2 cellular contexts compared by ENCODE assay signal in the genomic region with DNA sequence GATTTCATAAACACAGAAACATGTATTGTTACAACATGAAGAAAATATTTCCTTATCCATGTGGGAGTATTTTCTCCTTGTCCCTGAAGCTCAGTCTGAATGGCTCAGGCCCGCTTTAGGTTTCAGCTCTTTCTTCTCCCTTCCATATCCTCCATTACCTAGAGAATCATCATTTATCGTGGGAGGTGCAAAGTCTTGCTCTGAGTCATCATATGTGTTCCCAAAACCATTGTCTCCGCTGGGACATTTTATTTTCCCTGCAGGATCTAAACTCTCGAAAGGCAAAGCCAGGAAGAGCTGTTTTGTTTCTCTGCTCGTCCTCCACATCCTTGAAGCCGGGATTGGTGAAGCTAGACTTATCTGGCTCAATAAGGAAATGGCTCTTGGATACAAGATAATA.
TF ChIP-seq lines count a peak whose summit lies in the region.

No MANE protein-coding gene starts in this region.

TF ChIP-seq in H1, 55 proteins besides CTCF, POLR2A, EP300 and RAD21:
- TF ChIP-seq, protein P1, sequence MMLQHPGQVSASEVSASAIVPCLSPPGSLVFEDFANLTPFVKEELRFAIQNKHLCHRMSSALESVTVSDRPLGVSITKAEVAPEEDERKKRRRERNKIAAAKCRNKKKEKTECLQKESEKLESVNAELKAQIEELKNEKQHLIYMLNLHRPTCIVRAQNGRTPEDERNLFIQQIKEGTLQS (IDR thresholded peaks at IDR 0.05; ENCODE audit: insufficient read depth, low read depth, low read length) = no peak
- no peak for TF ChIP-seq RXRA (IDR thresholded peaks at IDR 0.05; ENCODE audit: insufficient read depth, low read depth, low read length)
- TF ChIP-seq RBBP5 (IDR thresholded peaks at IDR 0.05; ENCODE audit: borderline replicate concordance, low read depth, low read length) = no peak
- TF ChIP-seq TBP (IDR thresholded peaks at IDR 0.05; ENCODE audit: low read depth, low read length) = no peak
- TF ChIP-seq CREB1 (IDR thresholded peaks at IDR 0.05) = no peak
- TF ChIP-seq TEAD4 (IDR thresholded peaks at IDR 0.05; ENCODE audit: low read depth, low read length) = no peak
- no peak for TF ChIP-seq KDM1A (IDR thresholded peaks at IDR 0.05; ENCODE audit: borderline replicate concordance, low read length)
- TF ChIP-seq GABPA (IDR thresholded peaks at IDR 0.05; ENCODE audit: borderline replicate concordance, insufficient read depth, low read length) = no peak
- TF ChIP-seq SIX5 (IDR thresholded peaks at IDR 0.05; ENCODE audit: low read depth, low read length) = no peak
- TF ChIP-seq SRF (IDR thresholded peaks at IDR 0.05; ENCODE audit: low read depth, low read length) = no peak
- TF ChIP-seq, protein P2, sequence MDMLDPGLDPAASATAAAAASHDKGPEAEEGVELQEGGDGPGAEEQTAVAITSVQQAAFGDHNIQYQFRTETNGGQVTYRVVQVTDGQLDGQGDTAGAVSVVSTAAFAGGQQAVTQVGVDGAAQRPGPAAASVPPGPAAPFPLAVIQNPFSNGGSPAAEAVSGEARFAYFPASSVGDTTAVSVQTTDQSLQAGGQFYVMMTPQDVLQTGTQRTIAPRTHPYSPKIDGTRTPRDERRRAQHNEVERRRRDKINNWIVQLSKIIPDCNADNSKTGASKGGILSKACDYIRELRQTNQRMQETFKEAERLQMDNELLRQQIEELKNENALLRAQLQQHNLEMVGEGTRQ (IDR thresholded peaks at IDR 0.05; ENCODE audit: low read length) = no peak
- no peak for TF ChIP-seq RFX5 (IDR thresholded peaks at IDR 0.05; ENCODE audit: borderline replicate concordance, low read depth, low read length)
- TF ChIP-seq KDM5A (IDR thresholded peaks at IDR 0.05; ENCODE audit: low read length) = no peak
- no peak for TF ChIP-seq SUZ12 (IDR thresholded peaks at IDR 0.05; ENCODE audit: low read length)

TF ChIP-seq in HepG2, 621 proteins besides CTCF, POLR2A, EP300 and RAD21:
- TF ChIP-seq GLI4 (CRISPR knock-in tag; IDR thresholded peaks at IDR 0.05; ENCODE audit: borderline replicate concordance) (no peak), RAD51 (IDR thresholded peaks at IDR 0.05; ENCODE audit: borderline replicate concordance) (no peak), PRMT3 (CRISPR knock-in tag; IDR thresholded peaks at IDR 0.05; ENCODE audit: borderline replicate concordance, low read depth) (no peak), ZNF383 (CRISPR knock-in tag; IDR thresholded peaks at IDR 0.05; ENCODE audit: borderline replicate concordance) (no peak), ZNF766 (CRISPR knock-in tag; IDR thresholded peaks at IDR 0.05; ENCODE audit: borderline replicate concordance) (no peak), KDM5B (CRISPR knock-in tag; IDR thresholded peaks at IDR 0.05; ENCODE audit: borderline replicate concordance) (no peak), ZNF12 (CRISPR knock-in tag; IDR thresholded peaks at IDR 0.05) (no peak), PPARG (CRISPR knock-in tag; conservative IDR thresholded peaks at IDR 0.05) (no peak), POLR2G (IDR thresholded peaks at IDR 0.05; ENCODE audit: low read depth, low read length) (no peak)
- TF ChIP-seq, protein P3, sequence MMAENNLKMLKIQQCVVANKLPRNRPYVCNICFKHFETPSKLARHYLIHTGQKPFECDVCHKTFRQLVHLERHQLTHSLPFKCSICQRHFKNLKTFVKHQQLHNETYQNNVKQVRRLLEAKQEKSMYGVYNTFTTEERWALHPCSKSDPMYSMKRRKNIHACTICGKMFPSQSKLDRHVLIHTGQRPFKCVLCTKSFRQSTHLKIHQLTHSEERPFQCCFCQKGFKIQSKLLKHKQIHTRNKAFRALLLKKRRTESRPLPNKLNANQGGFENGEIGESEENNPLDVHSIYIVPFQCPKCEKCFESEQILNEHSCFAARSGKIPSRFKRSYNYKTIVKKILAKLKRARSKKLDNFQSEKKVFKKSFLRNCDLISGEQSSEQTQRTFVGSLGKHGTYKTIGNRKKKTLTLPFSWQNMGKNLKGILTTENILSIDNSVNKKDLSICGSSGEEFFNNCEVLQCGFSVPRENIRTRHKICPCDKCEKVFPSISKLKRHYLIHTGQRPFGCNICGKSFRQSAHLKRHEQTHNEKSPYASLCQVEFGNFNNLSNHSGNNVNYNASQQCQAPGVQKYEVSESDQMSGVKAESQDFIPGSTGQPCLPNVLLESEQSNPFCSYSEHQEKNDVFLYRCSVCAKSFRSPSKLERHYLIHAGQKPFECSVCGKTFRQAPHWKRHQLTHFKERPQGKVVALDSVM (CRISPR knock-in tag; IDR thresholded peaks at IDR 0.05) = no peak
- TF ChIP-seq, protein P4, sequence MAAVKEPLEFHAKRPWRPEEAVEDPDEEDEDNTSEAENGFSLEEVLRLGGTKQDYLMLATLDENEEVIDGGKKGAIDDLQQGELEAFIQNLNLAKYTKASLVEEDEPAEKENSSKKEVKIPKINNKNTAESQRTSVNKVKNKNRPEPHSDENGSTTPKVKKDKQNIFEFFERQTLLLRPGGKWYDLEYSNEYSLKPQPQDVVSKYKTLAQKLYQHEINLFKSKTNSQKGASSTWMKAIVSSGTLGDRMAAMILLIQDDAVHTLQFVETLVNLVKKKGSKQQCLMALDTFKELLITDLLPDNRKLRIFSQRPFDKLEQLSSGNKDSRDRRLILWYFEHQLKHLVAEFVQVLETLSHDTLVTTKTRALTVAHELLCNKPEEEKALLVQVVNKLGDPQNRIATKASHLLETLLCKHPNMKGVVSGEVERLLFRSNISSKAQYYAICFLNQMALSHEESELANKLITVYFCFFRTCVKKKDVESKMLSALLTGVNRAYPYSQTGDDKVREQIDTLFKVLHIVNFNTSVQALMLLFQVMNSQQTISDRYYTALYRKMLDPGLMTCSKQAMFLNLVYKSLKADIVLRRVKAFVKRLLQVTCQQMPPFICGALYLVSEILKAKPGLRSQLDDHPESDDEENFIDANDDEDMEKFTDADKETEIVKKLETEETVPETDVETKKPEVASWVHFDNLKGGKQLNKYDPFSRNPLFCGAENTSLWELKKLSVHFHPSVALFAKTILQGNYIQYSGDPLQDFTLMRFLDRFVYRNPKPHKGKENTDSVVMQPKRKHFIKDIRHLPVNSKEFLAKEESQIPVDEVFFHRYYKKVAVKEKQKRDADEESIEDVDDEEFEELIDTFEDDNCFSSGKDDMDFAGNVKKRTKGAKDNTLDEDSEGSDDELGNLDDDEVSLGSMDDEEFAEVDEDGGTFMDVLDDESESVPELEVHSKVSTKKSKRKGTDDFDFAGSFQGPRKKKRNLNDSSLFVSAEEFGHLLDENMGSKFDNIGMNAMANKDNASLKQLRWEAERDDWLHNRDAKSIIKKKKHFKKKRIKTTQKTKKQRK (IDR thresholded peaks at IDR 0.05; ENCODE audit: low read length) = no peak
- TF ChIP-seq, protein P5, sequence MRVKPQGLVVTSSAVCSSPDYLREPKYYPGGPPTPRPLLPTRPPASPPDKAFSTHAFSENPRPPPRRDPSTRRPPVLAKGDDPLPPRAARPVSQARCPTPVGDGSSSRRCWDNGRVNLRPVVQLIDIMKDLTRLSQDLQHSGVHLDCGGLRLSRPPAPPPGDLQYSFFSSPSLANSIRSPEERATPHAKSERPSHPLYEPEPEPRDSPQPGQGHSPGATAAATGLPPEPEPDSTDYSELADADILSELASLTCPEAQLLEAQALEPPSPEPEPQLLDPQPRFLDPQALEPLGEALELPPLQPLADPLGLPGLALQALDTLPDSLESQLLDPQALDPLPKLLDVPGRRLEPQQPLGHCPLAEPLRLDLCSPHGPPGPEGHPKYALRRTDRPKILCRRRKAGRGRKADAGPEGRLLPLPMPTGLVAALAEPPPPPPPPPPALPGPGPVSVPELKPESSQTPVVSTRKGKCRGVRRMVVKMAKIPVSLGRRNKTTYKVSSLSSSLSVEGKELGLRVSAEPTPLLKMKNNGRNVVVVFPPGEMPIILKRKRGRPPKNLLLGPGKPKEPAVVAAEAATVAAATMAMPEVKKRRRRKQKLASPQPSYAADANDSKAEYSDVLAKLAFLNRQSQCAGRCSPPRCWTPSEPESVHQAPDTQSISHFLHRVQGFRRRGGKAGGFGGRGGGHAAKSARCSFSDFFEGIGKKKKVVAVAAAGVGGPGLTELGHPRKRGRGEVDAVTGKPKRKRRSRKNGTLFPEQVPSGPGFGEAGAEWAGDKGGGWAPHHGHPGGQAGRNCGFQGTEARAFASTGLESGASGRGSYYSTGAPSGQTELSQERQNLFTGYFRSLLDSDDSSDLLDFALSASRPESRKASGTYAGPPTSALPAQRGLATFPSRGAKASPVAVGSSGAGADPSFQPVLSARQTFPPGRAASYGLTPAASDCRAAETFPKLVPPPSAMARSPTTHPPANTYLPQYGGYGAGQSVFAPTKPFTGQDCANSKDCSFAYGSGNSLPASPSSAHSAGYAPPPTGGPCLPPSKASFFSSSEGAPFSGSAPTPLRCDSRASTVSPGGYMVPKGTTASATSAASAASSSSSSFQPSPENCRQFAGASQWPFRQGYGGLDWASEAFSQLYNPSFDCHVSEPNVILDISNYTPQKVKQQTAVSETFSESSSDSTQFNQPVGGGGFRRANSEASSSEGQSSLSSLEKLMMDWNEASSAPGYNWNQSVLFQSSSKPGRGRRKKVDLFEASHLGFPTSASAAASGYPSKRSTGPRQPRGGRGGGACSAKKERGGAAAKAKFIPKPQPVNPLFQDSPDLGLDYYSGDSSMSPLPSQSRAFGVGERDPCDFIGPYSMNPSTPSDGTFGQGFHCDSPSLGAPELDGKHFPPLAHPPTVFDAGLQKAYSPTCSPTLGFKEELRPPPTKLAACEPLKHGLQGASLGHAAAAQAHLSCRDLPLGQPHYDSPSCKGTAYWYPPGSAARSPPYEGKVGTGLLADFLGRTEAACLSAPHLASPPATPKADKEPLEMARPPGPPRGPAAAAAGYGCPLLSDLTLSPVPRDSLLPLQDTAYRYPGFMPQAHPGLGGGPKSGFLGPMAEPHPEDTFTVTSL (CRISPR knock-in tag; IDR thresholded peaks at IDR 0.05; ENCODE audit: borderline replicate concordance) = no peak
- TF ChIP-seq, protein P6, sequence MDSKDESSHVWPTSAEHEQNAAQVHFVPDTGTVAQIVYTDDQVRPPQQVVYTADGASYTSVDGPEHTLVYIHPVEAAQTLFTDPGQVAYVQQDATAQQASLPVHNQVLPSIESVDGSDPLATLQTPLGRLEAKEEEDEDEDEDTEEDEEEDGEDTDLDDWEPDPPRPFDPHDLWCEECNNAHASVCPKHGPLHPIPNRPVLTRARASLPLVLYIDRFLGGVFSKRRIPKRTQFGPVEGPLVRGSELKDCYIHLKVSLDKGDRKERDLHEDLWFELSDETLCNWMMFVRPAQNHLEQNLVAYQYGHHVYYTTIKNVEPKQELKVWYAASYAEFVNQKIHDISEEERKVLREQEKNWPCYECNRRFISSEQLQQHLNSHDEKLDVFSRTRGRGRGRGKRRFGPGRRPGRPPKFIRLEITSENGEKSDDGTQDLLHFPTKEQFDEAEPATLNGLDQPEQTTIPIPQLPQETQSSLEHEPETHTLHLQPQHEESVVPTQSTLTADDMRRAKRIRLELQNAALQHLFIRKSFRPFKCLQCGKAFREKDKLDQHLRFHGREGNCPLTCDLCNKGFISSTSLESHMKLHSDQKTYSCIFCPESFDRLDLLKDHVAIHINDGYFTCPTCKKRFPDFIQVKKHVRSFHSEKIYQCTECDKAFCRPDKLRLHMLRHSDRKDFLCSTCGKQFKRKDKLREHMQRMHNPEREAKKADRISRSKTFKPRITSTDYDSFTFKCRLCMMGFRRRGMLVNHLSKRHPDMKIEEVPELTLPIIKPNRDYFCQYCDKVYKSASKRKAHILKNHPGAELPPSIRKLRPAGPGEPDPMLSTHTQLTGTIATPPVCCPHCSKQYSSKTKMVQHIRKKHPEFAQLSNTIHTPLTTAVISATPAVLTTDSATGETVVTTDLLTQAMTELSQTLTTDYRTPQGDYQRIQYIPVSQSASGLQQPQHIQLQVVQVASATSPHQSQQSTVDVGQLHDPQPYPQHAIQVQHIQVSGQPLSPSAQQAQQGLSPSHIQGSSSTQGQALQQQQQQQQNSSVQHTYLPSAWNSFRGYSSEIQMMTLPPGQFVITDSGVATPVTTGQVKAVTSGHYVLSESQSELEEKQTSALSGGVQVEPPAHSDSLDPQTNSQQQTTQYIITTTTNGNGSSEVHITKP (CRISPR knock-in tag; IDR thresholded peaks at IDR 0.05; ENCODE audit: low read depth) = no peak
- TF ChIP-seq, protein P7, sequence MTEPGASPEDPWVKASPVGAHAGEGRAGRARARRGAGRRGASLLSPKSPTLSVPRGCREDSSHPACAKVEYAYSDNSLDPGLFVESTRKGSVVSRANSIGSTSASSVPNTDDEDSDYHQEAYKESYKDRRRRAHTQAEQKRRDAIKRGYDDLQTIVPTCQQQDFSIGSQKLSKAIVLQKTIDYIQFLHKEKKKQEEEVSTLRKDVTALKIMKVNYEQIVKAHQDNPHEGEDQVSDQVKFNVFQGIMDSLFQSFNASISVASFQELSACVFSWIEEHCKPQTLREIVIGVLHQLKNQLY (CRISPR knock-in tag; IDR thresholded peaks at IDR 0.05) = no peak
- TF ChIP-seq, protein P8, sequence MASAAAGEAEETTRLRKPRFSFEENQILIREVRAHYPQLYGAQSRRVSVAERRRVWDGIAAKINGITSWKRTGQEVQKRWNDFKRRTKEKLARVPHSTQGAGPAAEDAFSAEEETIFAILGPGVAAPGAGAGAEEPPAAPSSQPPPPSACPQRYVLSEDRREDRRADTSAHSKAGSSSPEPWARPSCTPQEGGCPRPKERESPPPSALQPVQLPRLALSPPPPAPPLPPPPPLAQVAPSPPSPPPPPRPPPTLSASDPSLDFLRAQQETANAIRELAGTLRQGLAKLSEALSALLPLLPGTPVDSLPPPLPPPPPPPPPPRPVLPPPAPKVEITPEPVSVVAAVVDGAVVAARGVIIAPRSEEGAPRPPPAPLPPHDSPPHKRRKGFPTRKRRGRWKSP (CRISPR knock-in tag; IDR thresholded peaks at IDR 0.05) = no peak
- TF ChIP-seq, protein P9, sequence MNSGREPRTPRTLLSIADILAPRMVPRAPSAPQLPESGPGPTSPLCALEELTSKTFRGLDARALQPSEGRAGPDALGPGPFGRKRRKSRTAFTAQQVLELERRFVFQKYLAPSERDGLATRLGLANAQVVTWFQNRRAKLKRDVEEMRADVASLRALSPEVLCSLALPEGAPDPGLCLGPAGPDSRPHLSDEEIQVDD (CRISPR knock-in tag; IDR thresholded peaks at IDR 0.05; ENCODE audit: borderline replicate concordance) = no peak
TF ChIP-seq in HepG2: peak in this region for 0.
